ENCODE assay signal across 19 cellular contexts in genomic region chr6:106281661-106282060, GRCh38. TPM values are rescaled to one million over a fixed set of nuclear protein-coding genes. Genes with fewer than 3 reads are reported as not detected.
DNase-seq lines count a peak whose midpoint lies in the region; ATAC-seq and TF ChIP-seq lines count a peak whose summit lies in the region.
"Had no signal": no experiment of that assay in that cellular context is flagged by ENCODE, and none has a peak within 500 bp of the region (broad histone marks: within the 10 kb centered on the region; RNA-seq: fewer than 3 reads in every experiment).

No MANE protein-coding gene starts in this region.

- H3K4me3 ChIP-seq in fibroblast of mammary gland (ENCODE audit: control insufficient read depth, low read depth, low read length) (no peak overlapping the region), coronary artery (no peak overlapping the region)
- H3K4me3 ChIP-seq: GM23248 had no signal

- peaks cover 28% of the 10 kb centered on the region for H3K4me1 Mint-ChIP-seq in activated T-cell treated with anti-CD3 and anti-CD28 coated beads, Interleukin-2, amount 50 U/mL, for 4 hours (ENCODE audit: low read depth)
- H3K4me1 Mint-ChIP-seq in activated T-helper 1 cell treated with anti-CD3 and anti-CD28 coated beads, Interleukin-12 subunit alpha, Interleukin-12 subunit beta, Interleukin-2, Interleukin-4 antibody, amounts not matched to agents 30 ng/mL and 10 ng/mL and 1 ng/mL, durations not matched to agents 14 hours and 24 hours and 36 hours (ENCODE audit: low read depth) = peaks cover 42% of the 10 kb centered on the region
- H3K4me1 Mint-ChIP-seq: CD14-positive monocyte had no signal

- peaks cover 5% of the 10 kb centered on the region for H3K9me3 Mint-ChIP-seq in activated T-cell treated with anti-CD3 and anti-CD28 coated beads, Interleukin-2, amount 50 U/mL, for 4 hours
- H3K9me3 Mint-ChIP-seq in activated T-helper 1 cell treated with anti-CD3 and anti-CD28 coated beads, Interleukin-12 subunit alpha, Interleukin-12 subunit beta, Interleukin-2, Interleukin-4 antibody, amounts not matched to agents 30 ng/mL and 10 ng/mL and 1 ng/mL, durations not matched to agents 14 hours and 24 hours and 36 hours = peaks cover 4% of the 10 kb centered on the region
- H3K9me3 Mint-ChIP-seq: CD14-positive monocyte had no signal

- no peak for DNase-seq in activated T-cell treated with anti-CD3 and anti-CD28 coated beads, Interleukin-2, amount 50 U/mL, for 4 hours
- DNase-seq in activated T-cell treated with anti-CD3 and anti-CD28 coated beads for 4 hours (no peak), LHCN-M2 (ENCODE audit: low read depth) (peak; percentile 56), fibroblast of mammary gland (ENCODE audit: low read depth) (peak; percentile 26), coronary artery (ENCODE audit: low spot score) (no peak), NCI-H187 (lab: John Stamatoyannopoulos, UW) (no peak)
- no peak for DNase-seq in activated T-helper 1 cell treated with anti-CD3 and anti-CD28 coated beads, Interleukin-12 subunit alpha, Interleukin-12 subunit beta, Interleukin-2, Interleukin-4 antibody, amounts not matched to agents 30 ng/mL and 10 ng/mL and 1 ng/mL, durations not matched to agents 14 hours and 24 hours and 36 hours (ENCODE audit: low spot score)
- DNase-seq: DMS 273 treated with DMSO at 0.1 percent for 48 hours; MV-4-11; NCI-H1417; NCI-H1930; NCI-H446; NCI-H69; NK-92 treated with Interleukin-12 subunit alpha and Interleukin-12 subunit beta, amount 100 ng/mL, for 24 hours; OCI-M1 had no signal

- H3K27ac Mint-ChIP-seq in activated T-helper 1 cell treated with anti-CD3 and anti-CD28 coated beads, Interleukin-12 subunit alpha, Interleukin-12 subunit beta, Interleukin-2, Interleukin-4 antibody, amounts not matched to agents 30 ng/mL and 10 ng/mL and 1 ng/mL, durations not matched to agents 14 hours and 24 hours and 36 hours = peak overlapping the region; percentile 66
- H3K27ac Mint-ChIP-seq: CD14-positive monocyte had no signal

- no peak for TF ChIP-seq CTCF in fibroblast of mammary gland (conservative IDR thresholded peaks at IDR 0.05; ENCODE audit: control insufficient read depth, insufficient read depth, low read depth, low read length)
- no peak for TF ChIP-seq CTCF in coronary artery (IDR thresholded peaks at IDR 0.05)

- intact Hi-C loops in activated T-helper 1 cell treated with anti-CD3 and anti-CD28 coated beads, Interleukin-12 subunit alpha, Interleukin-12 subunit beta, Interleukin-2, Interleukin-4 antibody, amounts not matched to agents 30 ng/mL and 10 ng/mL and 1 ng/mL, durations not matched to agents 14 hours and 24 hours and 36 hours (cut with micrococcal nuclease) = no loop called here

- H3K4me3 Mint-ChIP-seq in activated T-cell treated with anti-CD3 and anti-CD28 coated beads, Interleukin-2, amount 50 U/mL, for 4 hours = no peak overlapping the region
- peak overlapping the region; percentile 15 for H3K4me3 Mint-ChIP-seq in activated T-helper 1 cell treated with anti-CD3 and anti-CD28 coated beads, Interleukin-12 subunit alpha, Interleukin-12 subunit beta, Interleukin-2, Interleukin-4 antibody, amounts not matched to agents 30 ng/mL and 10 ng/mL and 1 ng/mL, durations not matched to agents 14 hours and 24 hours and 36 hours
- H3K4me3 Mint-ChIP-seq: CD14-positive monocyte had no signal

- H3K27ac ChIP-seq in coronary artery = no peak overlapping the region
- H3K27ac ChIP-seq: GM23248 had no signal

- peaks cover 27% of the 10 kb centered on the region for H3K36me3 Mint-ChIP-seq in activated T-cell treated with anti-CD3 and anti-CD28 coated beads, Interleukin-2, amount 50 U/mL, for 4 hours (ENCODE audit: insufficient read depth)
- H3K36me3 Mint-ChIP-seq in activated T-helper 1 cell treated with anti-CD3 and anti-CD28 coated beads, Interleukin-12 subunit alpha, Interleukin-12 subunit beta, Interleukin-2, Interleukin-4 antibody, amounts not matched to agents 30 ng/mL and 10 ng/mL and 1 ng/mL, durations not matched to agents 14 hours and 24 hours and 36 hours (ENCODE audit: low read depth) = peaks cover 18% of the 10 kb centered on the region

- H3K27me3 Mint-ChIP-seq in activated T-cell treated with anti-CD3 and anti-CD28 coated beads, Interleukin-2, amount 50 U/mL, for 4 hours (ENCODE audit: low read depth) = no peaks in the 10 kb centered on the region
- no peaks in the 10 kb centered on the region for H3K27me3 Mint-ChIP-seq in activated T-helper 1 cell treated with anti-CD3 and anti-CD28 coated beads, Interleukin-12 subunit alpha, Interleukin-12 subunit beta, Interleukin-2, Interleukin-4 antibody, amounts not matched to agents 30 ng/mL and 10 ng/mL and 1 ng/mL, durations not matched to agents 14 hours and 24 hours and 36 hours (ENCODE audit: insufficient read depth)

- peak; percentile 53 to 74 for ATAC-seq in activated T-cell treated with anti-CD3 and anti-CD28 coated beads, Interleukin-2, amount 50 U/mL, for 4 hours
- no peak for ATAC-seq in HG03342 (IDR thresholded peaks at IDR 0.05; ENCODE audit: unreplicated experiment)
- ATAC-seq: HCT116 had no signal

RNA-seq across cellular contexts. Expression of gene ATG5, which starts 43.9 kb away (rescaled TPM):
- total RNA-seq in activated T-cell treated with anti-CD3 and anti-CD28 coated beads, Interleukin-2, amount 50 U/mL, for 4 hours = 10 to 100 TPM; 29.3 to 30.2 (median 29.5) TPM
- 47.4 and 51.9 TPM in 2 replicates for total RNA-seq in LHCN-M2 (2014; rRNA removed)
- polyA plus RNA-seq in LHCN-M2 (2012) = 20.8 TPM
- total RNA-seq in activated T-helper 1 cell treated with anti-CD3 and anti-CD28 coated beads, Interleukin-12 subunit alpha, Interleukin-12 subunit beta, Interleukin-2, Interleukin-4 antibody, amounts not matched to agents 30 ng/mL and 10 ng/mL and 1 ng/mL, durations not matched to agents 14 hours and 24 hours and 36 hours = 36.0 and 36.7 TPM in 2 replicates

Comparison
In these comparisons a context has a peak if more than half of its experiments do, and no peak if none do; other contexts are left out.
1. DNase-seq: peak in LHCN-M2 (single experiment) and fibroblast of mammary gland (single experiment); none in activated T-cell treated with anti-CD3 and anti-CD28 coated beads, Interleukin-2, amount 50 U/mL, for 4 hours (single experiment), activated T-cell treated with anti-CD3 and anti-CD28 coated beads for 4 hours (single experiment), activated T-helper 1 cell treated with anti-CD3 and anti-CD28 coated beads, Interleukin-12 subunit alpha, Interleukin-12 subunit beta, Interleukin-2, Interleukin-4 antibody, amounts not matched to agents 30 ng/mL and 10 ng/mL and 1 ng/mL, durations not matched to agents 14 hours and 24 hours and 36 hours (single experiment), coronary artery (single experiment) and NCI-H187 (0 of 2).